In the genomic region with DNA sequence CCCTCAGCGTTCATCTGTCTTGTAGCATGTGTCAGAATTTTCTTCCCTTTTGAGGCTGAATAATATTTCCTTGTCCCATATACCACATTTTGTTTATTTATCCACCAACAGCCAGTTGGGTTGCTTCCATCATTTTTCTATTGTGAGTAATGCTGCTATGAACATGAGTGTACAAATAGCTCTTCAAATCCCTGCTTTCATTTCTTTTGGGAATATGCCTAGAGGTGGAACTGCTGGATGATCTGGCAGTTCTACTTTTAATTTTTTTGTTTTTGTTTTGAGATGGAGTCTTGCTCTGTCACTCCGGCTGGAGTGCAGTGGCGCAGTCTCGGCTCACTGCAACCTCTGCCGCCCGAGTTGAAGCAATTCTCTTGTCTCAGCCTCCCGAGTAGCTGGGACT, we compare ENCODE assay signal across 11 cellular contexts.
DNase-seq lines count a peak whose midpoint lies in the region; ATAC-seq, FAIRE-seq and TF ChIP-seq lines count a peak whose summit lies in the region.
"Had no signal": no experiment of that assay in that cellular context is flagged by ENCODE, and none has a peak within 500 bp of the region (broad histone marks: within the 10 kb centered on the region; RNA-seq: fewer than 3 reads in every experiment).

No MANE protein-coding gene starts in this region.

- H3K27ac Mint-ChIP-seq in endodermal cell: no peak overlapping the region
- H3K27ac Mint-ChIP-seq: activated T-cell treated with anti-CD3 and anti-CD28 coated beads, Interleukin-2, amount 50 U/mL, for 24 hours had no signal

- H3K4me3 ChIP-seq in fibroblast of mammary gland (ENCODE audit: control insufficient read depth, low read depth, low read length) (no peak overlapping the region), pancreas (no peak overlapping the region), endodermal cell (ENCODE audit: low read length) (no peak overlapping the region)

- DNase-seq in AG09319 (ENCODE audit: extremely low read depth, low read depth) (peak; percentile 85), fibroblast of mammary gland (ENCODE audit: low read depth) (peak; percentile 99), pancreas (no peak), endodermal cell (no peak), NCI-H1417 (lab: John Stamatoyannopoulos, UW) (no peak), HuH-7 (ENCODE audit: low spot score) (no peak)
- DNase-seq: activated T-cell treated with anti-CD3 and anti-CD28 coated beads, Interleukin-2, amount 50 U/mL, for 24 hours; NCI-H2171 treated with DMSO at 0.1 percent for 48 hours had no signal

- TF ChIP-seq CTCF in AG09319 (IDR thresholded peaks at IDR 0.05; ENCODE audit: low read depth, low read length): no peak
- no peak for TF ChIP-seq CTCF in fibroblast of mammary gland (conservative IDR thresholded peaks at IDR 0.05; ENCODE audit: control insufficient read depth, insufficient read depth, low read depth, low read length)
- no peak for TF ChIP-seq CTCF in pancreas (IDR thresholded peaks at IDR 0.05)
- no peak for TF ChIP-seq CTCF in endodermal cell (conservative IDR thresholded peaks at IDR 0.05)

- ATAC-seq in SK-N-SH treated with all-trans-retinoic acid at 6 μM for 48 hours (peak; percentile 84), pancreas (peak in 3 of 4 donors; percentile 27 to 38 (median 38)), GM19324 (IDR thresholded peaks at IDR 0.05; ENCODE audit: low FRiP score, unreplicated experiment) (no peak)

- no peak overlapping the region for H3K9ac ChIP-seq in endodermal cell (ENCODE audit: extremely low read depth, low read length, poor library complexity, severe bottlenecking)

- H3K4me1 ChIP-seq in pancreas: no peaks in the 10 kb centered on the region
- no peaks in the 10 kb centered on the region for H3K4me1 ChIP-seq in endodermal cell (ENCODE audit: control insufficient read depth, insufficient read depth, low read length)

- H3K4me3 Mint-ChIP-seq in endodermal cell: no peak overlapping the region
- H3K4me3 Mint-ChIP-seq: activated T-cell treated with anti-CD3 and anti-CD28 coated beads, Interleukin-2, amount 50 U/mL, for 24 hours; CD14-positive monocyte had no signal

- intact Hi-C loops in pancreas (cut with DNase I): no loop called here

- WGBS in pancreas, 2 donors: 91 to 95% methylated on average over 7 of the region's 7 CpGs
- 96 to 100% methylated on average over 4 to 7 of the region's 7 CpGs for WGBS in endodermal cell (ENCODE audit: insufficient coverage in 1 of 2, insufficient read length in 1 of 2), 2 experiments

- H3K4me1 Mint-ChIP-seq in endodermal cell: no peaks in the 10 kb centered on the region
- H3K4me1 Mint-ChIP-seq: CD14-positive monocyte had no signal

- no peak for FAIRE-seq in pancreas (lab: Jason Lieb, UNC)

- no peak overlapping the region for H3K27ac ChIP-seq in pancreas
- no peak overlapping the region for H3K27ac ChIP-seq in endodermal cell (ENCODE audit: low read depth, low read length)

- no peaks in the 10 kb centered on the region for H3K27me3 ChIP-seq in pancreas
- no peaks in the 10 kb centered on the region for H3K27me3 ChIP-seq in endodermal cell (ENCODE audit: control insufficient read depth, insufficient read depth, low read length, poor library complexity, severe bottlenecking)

- no peaks in the 10 kb centered on the region for H3K9me3 Mint-ChIP-seq in endodermal cell
- H3K9me3 Mint-ChIP-seq: activated T-cell treated with anti-CD3 and anti-CD28 coated beads, Interleukin-2, amount 50 U/mL, for 24 hours; CD14-positive monocyte had no signal

- no peaks in the 10 kb centered on the region for H3K9me3 ChIP-seq in pancreas
- H3K9me3 ChIP-seq in endodermal cell (ENCODE audit: control insufficient read depth, low read length): no peaks in the 10 kb centered on the region

- H3K36me3 ChIP-seq in pancreas (no peaks in the 10 kb centered on the region), endodermal cell (ENCODE audit: control insufficient read depth, insufficient read depth, low read length) (no peaks in the 10 kb centered on the region)

- no peaks in the 10 kb centered on the region for H3K27me3 Mint-ChIP-seq in endodermal cell (ENCODE audit: insufficient read depth)

- H3K36me3 Mint-ChIP-seq in endodermal cell (ENCODE audit: low read depth): peaks cover 6% of the 10 kb centered on the region
- H3K36me3 Mint-ChIP-seq: CD14-positive monocyte had no signal

TF ChIP-seq in SK-N-SH treated with all-trans-retinoic acid at 6 μM for 48 hours, 23 proteins besides CTCF, POLR2A, EP300 and RAD21:
- no peak for TF ChIP-seq ZFP30 (CRISPR knock-in tag; IDR thresholded peaks at IDR 0.05)
- no peak for TF ChIP-seq ESRRG (CRISPR knock-in tag; IDR thresholded peaks at IDR 0.05)
- TF ChIP-seq TOX (CRISPR knock-in tag; IDR thresholded peaks at IDR 0.05; ENCODE audit: borderline replicate concordance): no peak

Comparison
In these comparisons a context has a peak if more than half of its experiments do, and no peak if none do; other contexts are left out.
1. DNase-seq: peak in AG09319 (single experiment) and fibroblast of mammary gland (single experiment); none in pancreas (0 of 6), endodermal cell (single experiment), NCI-H1417 (0 of 3) and HuH-7 (single experiment).